Comparison of ENCODE assay signal across 8 cellular contexts in genomic region chr6:138692058-138692977, GRCh38.
DNase-seq lines count a peak whose midpoint lies in the region; ATAC-seq and TF ChIP-seq lines count a peak whose summit lies in the region.

No MANE protein-coding gene starts in this region.

- H3K36me3 ChIP-seq in BLaER1 treated with 17β-estradiol and CSF1 and Interleukin-3, amounts not matched to agents 10 nM and 100 nM, result no peaks in the 10 kb centered on the region
- H3K36me3 ChIP-seq in OCI-LY1 (ENCODE audit: insufficient read depth, low read length) (no peaks in the 10 kb centered on the region), thymus (ENCODE audit: control insufficient read depth, insufficient read depth) (no peaks in the 10 kb centered on the region)

- H3K79me2 ChIP-seq in OCI-LY1 (ENCODE audit: insufficient read depth, low read length), result no peaks in the 10 kb centered on the region

- H3K4me1 Mint-ChIP-seq in natural killer cell, result peaks cover 7 to 11% of the 10 kb centered on the region in 2 donors

- H3K4me3 ChIP-seq in BLaER1 treated with 17β-estradiol and CSF1 and Interleukin-3, amounts not matched to agents 10 nM and 100 nM, result peak overlapping the region; percentile 81 to 94 (median 90)
- H3K4me3 ChIP-seq in OCI-LY1 (ENCODE audit: low read depth, low read length, poor library complexity, severe bottlenecking) (peak overlapping the region; percentile 70), fibroblast of pulmonary artery (replicated peaks; ENCODE audit: low read depth, low read length) (peak overlapping the region; percentile 74), thymus (ENCODE audit: low read length) (peak overlapping the region; percentile 90)

- under 1% methylated on average over 103 of the region's 103 CpGs for WGBS in thymus

- peak overlapping the region; percentile 56 to 85 (median 79) for H3K27ac ChIP-seq in BLaER1 treated with 17β-estradiol and CSF1 and Interleukin-3, amounts not matched to agents 10 nM and 100 nM
- no peak overlapping the region for H3K27ac ChIP-seq in OCI-LY1 (ENCODE audit: low read depth, low read length, poor library complexity, severe bottlenecking)
- peak overlapping the region; percentile 53 for H3K27ac ChIP-seq in thymus (ENCODE audit: low read depth)

- peak overlapping the region; percentile 81 to 99 (median 97) for H3K4me2 ChIP-seq in BLaER1 treated with 17β-estradiol and CSF1 and Interleukin-3, amounts not matched to agents 10 nM and 100 nM
- peak overlapping the region; percentile 85 for H3K4me2 ChIP-seq in OCI-LY1 (ENCODE audit: low read length)

- H3K9ac ChIP-seq in BLaER1 treated with 17β-estradiol and CSF1 and Interleukin-3, amounts not matched to agents 10 nM and 100 nM, result peak overlapping the region; percentile 77 to 90 (median 86)
- peak overlapping the region; percentile 50; the same call in 1 of the 2 replicates for H3K9ac ChIP-seq in OCI-LY1 (ENCODE audit: low read length)

- peak; percentile 36 for DNase-seq in activated T-helper 9 cell treated with anti-CD3 and anti-CD28 coated beads, Interleukin-2, amount 50 U/mL, for 16 hours (ENCODE audit: low read depth)
- DNase-seq in fibroblast of pulmonary artery (ENCODE audit: low read depth) (peak; percentile 65), natural killer cell (peak; percentile 62)

- no peak overlapping the region for H2AFZ ChIP-seq in OCI-LY1 (ENCODE audit: low read length)

- peak; percentile 60 for ATAC-seq in GM19043 (IDR thresholded peaks at IDR 0.05; ENCODE audit: low read depth, unreplicated experiment)
- ATAC-seq in HG03196 (IDR thresholded peaks at IDR 0.05; ENCODE audit: unreplicated experiment), result peak; percentile 57
- ATAC-seq in natural killer cell, result peak; percentile 76

- peak overlapping the region in 1 of 2 donors; percentile 17 for H3K27ac Mint-ChIP-seq in natural killer cell

- H3K9me3 ChIP-seq in BLaER1 treated with 17β-estradiol and CSF1 and Interleukin-3, amounts not matched to agents 10 nM and 100 nM (replicated peaks in 1 of 11), result no peaks in the 10 kb centered on the region
- H3K9me3 ChIP-seq in OCI-LY1 (ENCODE audit: low read length), result no peaks in the 10 kb centered on the region
- no peaks in the 10 kb centered on the region for H3K9me3 ChIP-seq in thymus (ENCODE audit: control insufficient read depth)

- peak overlapping the region; percentile 86 for H3K4me3 Mint-ChIP-seq in natural killer cell

- H4K20me1 ChIP-seq in BLaER1 treated with 17β-estradiol and CSF1 and Interleukin-3, amounts not matched to agents 10 nM and 100 nM, result peaks cover 0 to 4% (median 0%) of the 10 kb centered on the region in 11 experiments; a peak in 1 of 22 replicates
- no peaks in the 10 kb centered on the region for H4K20me1 ChIP-seq in OCI-LY1 (ENCODE audit: insufficient read depth, low read length)

- peaks cover 16% of the 10 kb centered on the region in 2 donors for H3K27me3 Mint-ChIP-seq in natural killer cell (ENCODE audit: low read depth in 2 of 2)

- peaks cover 0 to 7% (median 0%) of the 10 kb centered on the region in 11 experiments; a peak in 2 of 22 replicates for H3K27me3 ChIP-seq in BLaER1 treated with 17β-estradiol and CSF1 and Interleukin-3, amounts not matched to agents 10 nM and 100 nM
- H3K27me3 ChIP-seq in OCI-LY1 (ENCODE audit: insufficient read depth, low read length) (peaks cover 7% of the 10 kb centered on the region; the same call in 1 of the 2 replicates), thymus (ENCODE audit: control insufficient read depth, insufficient read depth) (peaks cover 14% of the 10 kb centered on the region)

- no peaks in the 10 kb centered on the region for H3F3A ChIP-seq in OCI-LY1 (ENCODE audit: insufficient read depth, low read length)

- H3K9me3 Mint-ChIP-seq in natural killer cell, result no peaks in the 10 kb centered on the region

- H3K9me2 ChIP-seq in OCI-LY1 (ENCODE audit: low read depth, low read length), result no peaks in the 10 kb centered on the region

- no peaks in the 10 kb centered on the region for H3K36me3 Mint-ChIP-seq in natural killer cell

- peaks cover 7 to 17% (median 15%) of the 10 kb centered on the region in 10 experiments; a peak in 18 of 20 replicates for H3K4me1 ChIP-seq in BLaER1 treated with 17β-estradiol and CSF1 and Interleukin-3, amounts not matched to agents 10 nM and 100 nM
- peaks cover 5% of the 10 kb centered on the region for H3K4me1 ChIP-seq in OCI-LY1 (ENCODE audit: insufficient read depth, low read length, severe bottlenecking)
- H3K4me1 ChIP-seq in thymus (ENCODE audit: control insufficient read depth, insufficient read depth, low read length), result peaks cover 3% of the 10 kb centered on the region

- intact Hi-C loops in natural killer cell (cut with micrococcal nuclease), result loop anchor here (2.0 kb wide), 1 partner anchor 74 kb away; no protein-coding TSS in a partner anchor

- TF ChIP-seq CTCF in OCI-LY1 (IDR thresholded peaks at IDR 0.05; ENCODE audit: low read length) (peak; percentile 62), fibroblast of pulmonary artery (IDR thresholded peaks at IDR 0.05; ENCODE audit: low read length, missing control alignments) (peak; percentile 23), natural killer cell (IDR thresholded peaks at IDR 0.05) (peak; percentile 79)

Comparison
In these comparisons a context has a peak if more than half of its experiments do, and no peak if none do; other contexts are left out.
1. CTCF ChIP-seq: peak in every context shown above with its lines; median percentile 79 in natural killer cell; 62 in OCI-LY1; 23 in fibroblast of pulmonary artery.